Comparison of ENCODE assay signal across 12 cellular contexts in genomic region chr20:62331347-62331746, GRCh38. TPM values are rescaled to one million over a fixed set of nuclear protein-coding genes. Genes with fewer than 3 reads are reported as not detected.
DNase-seq lines count a peak whose midpoint lies in the region; ATAC-seq, FAIRE-seq and TF ChIP-seq lines count a peak whose summit lies in the region.
"Had no signal": no experiment of that assay in that cellular context is flagged by ENCODE, and none has a peak within 500 bp of the region (broad histone marks: within the 10 kb centered on the region; RNA-seq: fewer than 3 reads in every experiment).

No MANE protein-coding gene starts in this region.

- no peak overlapping the region for H3K4ac ChIP-seq in neuronal stem cell (ENCODE audit: low read length)

- no peak overlapping the region for H2AFZ ChIP-seq in neuronal stem cell (ENCODE audit: low read length)

- H2BK15ac ChIP-seq in neuronal stem cell (ENCODE audit: low read length), result no peak overlapping the region

- H2BK12ac ChIP-seq in neuronal stem cell (ENCODE audit: low read length), result no peak overlapping the region

- H3K36me3 ChIP-seq in left ventricle myocardium inferior (peaks cover 90% of the 10 kb centered on the region), neuronal stem cell (replicated peaks in 1 of 2; ENCODE audit: control insufficient read depth in 2 of 2, insufficient read depth in 2 of 2, low read length in 2 of 2) (peaks cover 66 to 74% of the 10 kb centered on the region in 2 donors)

- no peak overlapping the region for H2BK120ac ChIP-seq in neuronal stem cell (ENCODE audit: low read depth, low read length)

- H3K27ac ChIP-seq in left ventricle myocardium inferior (replicated peaks) (peak overlapping the region; percentile 55), neuronal stem cell (replicated peaks; ENCODE audit: low read length) (no peak overlapping the region)
- H3K27ac ChIP-seq: 22Rv1, BLaER1 had no signal

- no peak overlapping the region for H4K8ac ChIP-seq in neuronal stem cell (ENCODE audit: low read depth, low read length)

- H3K9me3 ChIP-seq in left ventricle myocardium inferior (replicated peaks) (no peaks in the 10 kb centered on the region), neuronal stem cell (replicated peaks in 1 of 2; ENCODE audit: control insufficient read depth in 2 of 2, insufficient read depth in 1 of 2, low read depth in 1 of 2, low read length in 2 of 2) (peaks cover 0 to 5% of the 10 kb centered on the region in 2 donors)
- H3K9me3 ChIP-seq: BLaER1 had no signal

- peak; percentile 28 for FAIRE-seq in HTR-8/SVneo (lab: Jason Lieb, UNC)
- FAIRE-seq: H54 had no signal

- H3K4me3 ChIP-seq in left ventricle myocardium inferior (no peak overlapping the region), neuronal stem cell (ENCODE audit: low read length in 2 of 2) (no peak overlapping the region)
- H3K4me3 ChIP-seq: BLaER1 had no signal

- TF ChIP-seq CTCF in left ventricle myocardium inferior (IDR thresholded peaks at IDR 0.05; ENCODE audit: borderline replicate concordance), result no peak

- H2AK5ac ChIP-seq in neuronal stem cell (ENCODE audit: low read depth, low read length), result no peak overlapping the region

- H3K27me3 ChIP-seq in left ventricle myocardium inferior (ENCODE audit: low read depth), result no peaks in the 10 kb centered on the region
- no peaks in the 10 kb centered on the region for H3K27me3 ChIP-seq in neuronal stem cell (ENCODE audit: control insufficient read depth in 3 of 3, insufficient read depth in 3 of 3, low read depth in 1 of 3, low read length in 3 of 3)
- H3K27me3 ChIP-seq: BLaER1 had no signal

- H3K9ac ChIP-seq in neuronal stem cell (ENCODE audit: low read depth, low read length, poor library complexity), result no peak overlapping the region
- H3K9ac ChIP-seq: BLaER1 had no signal

- no peak overlapping the region for H3K18ac ChIP-seq in neuronal stem cell (ENCODE audit: low read length)

- H3K4me1 ChIP-seq in left ventricle myocardium inferior, result no peaks in the 10 kb centered on the region
- no peaks in the 10 kb centered on the region for H3K4me1 ChIP-seq in neuronal stem cell (ENCODE audit: control insufficient read depth in 2 of 2, insufficient read depth in 1 of 2, low read depth in 1 of 2, low read length in 2 of 2)

- H3K79me1 ChIP-seq in neuronal stem cell (ENCODE audit: low read depth, low read length), result peaks cover 7% of the 10 kb centered on the region

- peak overlapping the region; percentile 89 for H3K23ac ChIP-seq in neuronal stem cell (ENCODE audit: low read depth, low read length, poor library complexity)

- no peak overlapping the region for H4K91ac ChIP-seq in neuronal stem cell (ENCODE audit: low read depth, low read length, poor library complexity)

- DNase-seq in Right ventricle myocardium inferior (ENCODE audit: missing footprints) (peak; percentile 67), cardiac septum (ENCODE audit: low spot score) (no peak), HTR-8/SVneo (ENCODE audit: insufficient read length, low spot score) (no peak), left ventricle myocardium inferior (no peak), neuronal stem cell (ENCODE audit: low spot score) (no peak)
- DNase-seq: AML-193; CD8-positive, alpha-beta memory T cell had no signal

- ATAC-seq in Right ventricle myocardium inferior (peak; percentile 60), HG03159 (IDR thresholded peaks at IDR 0.05; ENCODE audit: unreplicated experiment) (no peak), HG03095 (IDR thresholded peaks at IDR 0.05; ENCODE audit: unreplicated experiment) (no peak)

- no CpG with 5 or more reads among the region's 19 CpGs for WGBS in neuronal stem cell (ENCODE audit: extremely low coverage in 2 of 2, insufficient read length in 2 of 2, insufficient replicate concordance in 1 of 2), 2 donors

- H3K14ac ChIP-seq in neuronal stem cell (ENCODE audit: low read length), result no peak overlapping the region

- no peak overlapping the region for H2BK5ac ChIP-seq in neuronal stem cell (ENCODE audit: low read length)

- H3K4me2 ChIP-seq in neuronal stem cell (ENCODE audit: insufficient read depth, low read length, poor library complexity, severe bottlenecking), result no peak overlapping the region
- H3K4me2 ChIP-seq: BLaER1 had no signal

- intact Hi-C loops in Right ventricle myocardium inferior (cut with DNase I) (no loop called here), cardiac septum (cut with DNase I) (no loop called here), left ventricle myocardium inferior (cut with micrococcal nuclease) (no loop called here)

RNA-seq across cellular contexts. Expression of gene ADRM1, which starts 28.6 kb away (rescaled TPM):
- total RNA-seq in Right ventricle myocardium inferior, result 73.9 TPM
- total RNA-seq in cardiac septum, result 79.9 TPM
- total RNA-seq in left ventricle myocardium inferior, result 70.5 TPM
- polyA plus RNA-seq in neuronal stem cell (2013, experiment 1 of 2), result 69.1 TPM
- 69.0 TPM for polyA plus RNA-seq in neuronal stem cell (2013, experiment 2 of 2)

RNA-seq across cellular contexts. Expression of gene LAMA5, which starts 35.8 kb away (rescaled TPM):
- total RNA-seq in Right ventricle myocardium inferior, result 89.3 TPM
- total RNA-seq in cardiac septum, result 101 TPM
- total RNA-seq in left ventricle myocardium inferior, result 70.9 TPM
- 59.5 TPM for polyA plus RNA-seq in neuronal stem cell (2013, experiment 1 of 2)
- 57.4 TPM for polyA plus RNA-seq in neuronal stem cell (2013, experiment 2 of 2)
- polyA plus RNA-seq: CD8-positive, alpha-beta memory T cell had no signal

RNA-seq across cellular contexts. Expression of gene RPS21, which starts 55.6 kb away (rescaled TPM):
- 782 TPM for total RNA-seq in Right ventricle myocardium inferior
- 466 TPM for total RNA-seq in cardiac septum
- total RNA-seq in left ventricle myocardium inferior, result 661 TPM
- 3,158 TPM for polyA plus RNA-seq in neuronal stem cell (2013, experiment 1 of 2)
- polyA plus RNA-seq in neuronal stem cell (2013, experiment 2 of 2), result 3,117 TPM
